Comparison of ENCODE assay signal across 15 cellular contexts in the genomic region with DNA sequence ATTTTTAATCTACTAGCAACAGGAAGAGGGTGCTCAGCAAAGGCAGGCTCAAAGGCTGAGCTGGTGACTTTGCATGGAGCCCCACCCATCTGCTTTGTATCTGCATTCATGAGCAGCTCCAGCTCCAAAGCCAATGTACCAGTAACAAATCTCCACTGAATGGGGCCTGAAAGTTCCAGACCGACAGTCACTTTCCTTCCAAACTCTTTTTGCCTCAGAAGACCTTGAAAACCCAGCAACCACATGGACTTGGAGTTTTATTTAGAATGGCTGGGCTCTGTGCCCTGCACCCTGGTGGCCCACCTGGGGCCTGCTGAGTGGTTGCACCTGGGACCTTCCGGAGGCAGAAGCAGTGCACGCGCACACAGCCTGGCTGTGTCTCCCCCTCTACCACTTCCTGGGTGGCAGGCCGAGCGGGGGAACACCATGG.
A peak's percentile ranks its signal among the peaks of the same experiment; 100 is the strongest.
DNase-seq lines count a peak whose midpoint lies in the region; ATAC-seq and TF ChIP-seq lines count a peak whose summit lies in the region.
"Had no signal": no experiment of that assay in that cellular context is flagged by ENCODE, and none has a peak within 500 bp of the region (broad histone marks: within the 10 kb centered on the region; RNA-seq: fewer than 3 reads in every experiment).

No MANE protein-coding gene starts in this region.

- peaks cover 28% of the 10 kb centered on the region for H3K4me1 Mint-ChIP-seq in activated CD4-positive, alpha-beta memory T cell treated with anti-CD3 and anti-CD28 coated beads for 36 hours (ENCODE audit: low read depth)
- H3K4me1 Mint-ChIP-seq in stimulated activated naive CD8-positive, alpha-beta T cell treated with anti-CD3 and anti-CD28 coated beads, Interleukin-15, Interleukin-2, amounts not matched to agents 100 ng/mL and 50 ng/mL, for 24 hours (ENCODE audit: low read depth) = peaks cover 25% of the 10 kb centered on the region
- H3K4me1 Mint-ChIP-seq: natural killer cell had no signal

- no peak overlapping the region for H3K4me3 Mint-ChIP-seq in activated CD4-positive, alpha-beta memory T cell treated with anti-CD3 and anti-CD28 coated beads for 36 hours
- H3K4me3 Mint-ChIP-seq in stimulated activated naive CD8-positive, alpha-beta T cell treated with anti-CD3 and anti-CD28 coated beads, Interleukin-15, Interleukin-2, amounts not matched to agents 100 ng/mL and 50 ng/mL, for 24 hours = no peak overlapping the region

- no peak for TF ChIP-seq EP300 in ovary (IDR thresholded peaks at IDR 0.05)

- H3K27me3 ChIP-seq in tibial artery = no peaks in the 10 kb centered on the region
- H3K27me3 ChIP-seq in ovary = no peaks in the 10 kb centered on the region
- no peaks in the 10 kb centered on the region for H3K27me3 ChIP-seq in foreskin keratinocyte
- H3K27me3 ChIP-seq: MG63, sigmoid colon had no signal

- POLR2A ChIA-PET in activated CD4-positive, alpha-beta memory T cell treated with anti-CD3 and anti-CD28 coated beads for 36 hours (lab: Charles Lee) = no interaction called here

- no peak for TF ChIP-seq CTCF in tibial artery (IDR thresholded peaks at IDR 0.05)
- no peak for TF ChIP-seq CTCF in ovary (IDR thresholded peaks at IDR 0.05)
- TF ChIP-seq CTCF in foreskin keratinocyte (conservative IDR thresholded peaks at IDR 0.05) = no peak

- H3K9me3 Mint-ChIP-seq in activated CD4-positive, alpha-beta memory T cell treated with anti-CD3 and anti-CD28 coated beads for 36 hours = peaks cover 18% of the 10 kb centered on the region
- peaks cover 19% of the 10 kb centered on the region for H3K9me3 Mint-ChIP-seq in stimulated activated naive CD8-positive, alpha-beta T cell treated with anti-CD3 and anti-CD28 coated beads, Interleukin-15, Interleukin-2, amounts not matched to agents 100 ng/mL and 50 ng/mL, for 24 hours

- ATAC-seq in foreskin keratinocyte = no peak
- ATAC-seq: PC-3 had no signal

- intact Hi-C loops in activated CD4-positive, alpha-beta memory T cell treated with anti-CD3 and anti-CD28 coated beads for 36 hours (cut with micrococcal nuclease) = loop anchor here (10.0 kb wide), 1 partner anchor 313 kb away; a partner anchor contains a TSS
- intact Hi-C loops in tibial artery (cut with DNase I; ENCODE audit: low total_unique reads) (no loop called here), ovary (cut with DNase I) (no loop called here)

- H3K27ac Mint-ChIP-seq in activated CD4-positive, alpha-beta memory T cell treated with anti-CD3 and anti-CD28 coated beads for 36 hours = peak overlapping the region; percentile 42
- H3K27ac Mint-ChIP-seq in stimulated activated naive CD8-positive, alpha-beta T cell treated with anti-CD3 and anti-CD28 coated beads, Interleukin-15, Interleukin-2, amounts not matched to agents 100 ng/mL and 50 ng/mL, for 24 hours = peak overlapping the region; percentile 47
- H3K27ac Mint-ChIP-seq: natural killer cell had no signal

- DNase-seq in activated gamma-delta T cell treated with Interleukin-2 at 50 U/mL for 16 hours = peak; percentile 44
- DNase-seq in activated gamma-delta T cell (lab: John Stamatoyannopoulos, UW) = no peak
- DNase-seq in activated CD4-positive, alpha-beta memory T cell treated with anti-CD3 and anti-CD28 coated beads for 36 hours = peak; percentile 35
- DNase-seq in cerebellar cortex (ENCODE audit: low spot score) = peak; percentile 35
- DNase-seq in tibial artery = no peak
- DNase-seq in ovary = no peak
- no peak for DNase-seq in foreskin keratinocyte
- DNase-seq: DMS79 treated with DMSO at 0.1 percent for 48 hours, foreskin melanocyte, MG63, natural killer cell, NCI-H226, PC-3, sigmoid colon had no signal

- H3K27ac ChIP-seq in tibial artery = no peak overlapping the region
- H3K27ac ChIP-seq in ovary = no peak overlapping the region
- no peak overlapping the region for H3K27ac ChIP-seq in foreskin keratinocyte
- H3K27ac ChIP-seq: sigmoid colon had no signal

- H3K9me3 ChIP-seq in tibial artery (peaks cover 2 to 8% (median 8%) of the 10 kb centered on the region in 3 donors), ovary (no peaks in the 10 kb centered on the region)

- peaks cover 8% of the 10 kb centered on the region for H3K36me3 Mint-ChIP-seq in activated CD4-positive, alpha-beta memory T cell treated with anti-CD3 and anti-CD28 coated beads for 36 hours
- peaks cover 7% of the 10 kb centered on the region for H3K36me3 Mint-ChIP-seq in stimulated activated naive CD8-positive, alpha-beta T cell treated with anti-CD3 and anti-CD28 coated beads, Interleukin-15, Interleukin-2, amounts not matched to agents 100 ng/mL and 50 ng/mL, for 24 hours (ENCODE audit: low read depth)

- H3K36me3 ChIP-seq in tibial artery = no peaks in the 10 kb centered on the region
- no peaks in the 10 kb centered on the region for H3K36me3 ChIP-seq in ovary
- H3K36me3 ChIP-seq: MG63, sigmoid colon had no signal

- no peak for TF ChIP-seq POLR2A in ovary (IDR thresholded peaks at IDR 0.05)

- WGBS in ovary, 3 donors = 33 to 47% (median 37%) methylated on average over 6 of the region's 6 CpGs

- CTCF ChIA-PET in activated CD4-positive, alpha-beta memory T cell treated with anti-CD3 and anti-CD28 coated beads for 36 hours (lab: Charles Lee) = no interaction called here

- no peaks in the 10 kb centered on the region for H3K27me3 Mint-ChIP-seq in activated CD4-positive, alpha-beta memory T cell treated with anti-CD3 and anti-CD28 coated beads for 36 hours
- no peaks in the 10 kb centered on the region for H3K27me3 Mint-ChIP-seq in stimulated activated naive CD8-positive, alpha-beta T cell treated with anti-CD3 and anti-CD28 coated beads, Interleukin-15, Interleukin-2, amounts not matched to agents 100 ng/mL and 50 ng/mL, for 24 hours

- H3K4me1 ChIP-seq in tibial artery (no peaks in the 10 kb centered on the region), ovary (ENCODE audit: insufficient read depth) (no peaks in the 10 kb centered on the region), foreskin keratinocyte (no peaks in the 10 kb centered on the region)
- H3K4me1 ChIP-seq: sigmoid colon had no signal

- no peak overlapping the region for H3K4me3 ChIP-seq in tibial artery
- H3K4me3 ChIP-seq in ovary = no peak overlapping the region
- H3K4me3 ChIP-seq: MG63, sigmoid colon had no signal

Comparison
In these comparisons a context has a peak if more than half of its experiments do, and no peak if none do; other contexts are left out.
1. DNase-seq: peak in activated gamma-delta T cell treated with Interleukin-2 at 50 U/mL for 16 hours (single experiment), activated CD4-positive, alpha-beta memory T cell treated with anti-CD3 and anti-CD28 coated beads for 36 hours (single experiment) and cerebellar cortex (single experiment); none in activated gamma-delta T cell (single experiment), tibial artery (0 of 2), ovary (0 of 5) and foreskin keratinocyte (0 of 2).